9 cellular contexts compared by ENCODE assay signal in the genomic region with DNA sequence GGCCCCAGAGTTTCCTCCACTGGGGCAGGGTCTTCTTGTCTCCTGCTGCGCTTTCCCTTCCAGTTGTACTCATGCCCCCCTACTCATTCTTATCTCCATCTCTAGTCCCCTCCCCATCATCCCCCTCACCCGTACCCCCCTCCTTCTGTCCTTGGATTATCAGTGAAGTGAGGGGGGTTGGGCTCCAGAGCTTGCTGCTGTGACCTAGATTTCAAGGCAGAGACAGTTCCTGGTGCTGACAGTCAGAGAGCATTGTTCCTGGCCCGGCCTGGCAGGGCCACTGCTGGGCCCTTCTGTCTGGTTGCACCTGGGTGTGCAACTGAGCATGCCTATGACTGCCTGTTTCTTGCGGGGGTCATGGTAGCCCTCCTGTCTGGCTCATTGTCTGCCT. TPM values are rescaled to one million over a fixed set of nuclear protein-coding genes. Genes with fewer than 3 reads are reported as not detected.
A peak's percentile ranks its signal among the peaks of the same experiment; 100 is the strongest.
DNase-seq lines count a peak whose midpoint lies in the region; ATAC-seq lines count a peak whose summit lies in the region.
"Had no signal": no experiment of that assay in that cellular context is flagged by ENCODE, and none has a peak within 500 bp of the region (broad histone marks: within the 10 kb centered on the region; RNA-seq: fewer than 3 reads in every experiment).

No MANE protein-coding gene starts in this region.

- peaks cover 20 to 34% (median 30%) of the 10 kb centered on the region in 3 donors for H3K4me1 Mint-ChIP-seq in IgD-negative memory B cell
- peaks cover 24% of the 10 kb centered on the region for H3K4me1 Mint-ChIP-seq in central memory CD8-positive, alpha-beta T cell

- H3K4me3 Mint-ChIP-seq in IgD-negative memory B cell: peak overlapping the region in 2 of 4 donors; percentile 14 to 19
- H3K4me3 Mint-ChIP-seq in central memory CD8-positive, alpha-beta T cell: no peak overlapping the region

- peak overlapping the region; percentile 58 for H3K27ac ChIP-seq in stomach smooth muscle (ENCODE audit: low read length)

- ATAC-seq in central memory CD8-positive, alpha-beta T cell (replicated peaks; ENCODE audit: extremely low read depth, poor library complexity, severe bottlenecking): no peak
- no peak for ATAC-seq in esophagus mucosa

- H3K4me1 ChIP-seq in stomach smooth muscle (ENCODE audit: control insufficient read depth, insufficient read depth, low read length): peaks cover 58% of the 10 kb centered on the region

- no peaks in the 10 kb centered on the region for H3K9me3 Mint-ChIP-seq in IgD-negative memory B cell
- H3K9me3 Mint-ChIP-seq in central memory CD8-positive, alpha-beta T cell: no peaks in the 10 kb centered on the region

- H3K36me3 ChIP-seq in stomach smooth muscle (ENCODE audit: control insufficient read depth in 2 of 2, insufficient read depth in 2 of 2, low read length in 2 of 2): peaks cover 28 to 38% of the 10 kb centered on the region in 2 donors

- H3K4me3 ChIP-seq in stomach smooth muscle (ENCODE audit: low read length in 2 of 2): peak overlapping the region in 1 of 2 donors; percentile 29

- no peaks in the 10 kb centered on the region for H3K27me3 Mint-ChIP-seq in IgD-negative memory B cell
- no peaks in the 10 kb centered on the region for H3K27me3 Mint-ChIP-seq in central memory CD8-positive, alpha-beta T cell

- H3K27ac Mint-ChIP-seq in IgD-negative memory B cell: peak overlapping the region in 2 of 3 donors; percentile 22 to 83
- peak overlapping the region; percentile 9 for H3K27ac Mint-ChIP-seq in central memory CD8-positive, alpha-beta T cell (ENCODE audit: low read depth)

- H3K9me3 ChIP-seq in stomach smooth muscle (ENCODE audit: control insufficient read depth in 2 of 2, low read length in 2 of 2): no peaks in the 10 kb centered on the region

- no peaks in the 10 kb centered on the region for H3K27me3 ChIP-seq in stomach smooth muscle (ENCODE audit: control insufficient read depth in 1 of 2, insufficient read depth in 2 of 2, low read length in 2 of 2)

- peak overlapping the region in 1 of 2 donors; percentile 36 for H3K9ac ChIP-seq in stomach smooth muscle (ENCODE audit: low read length in 2 of 2)

- no peak for DNase-seq in central memory CD8-positive, alpha-beta T cell (ENCODE audit: low spot score in 2 of 2)
- DNase-seq in iris pigment epithelial cell (ENCODE audit: low read depth): peak; percentile 48
- DNase-seq in activated T-cell treated with anti-CD3 and anti-CD28 coated beads, Interleukin-2, amount 50 U/mL, for 48 hours: no peak
- no peak for DNase-seq in stimulated activated CD4-positive, alpha-beta T cell treated with anti-CD3 and anti-CD28 coated beads, Interleukin-2, amount 100 ng/mL, for 24 hours
- DNase-seq: NCI-H774 had no signal

- H3K36me3 Mint-ChIP-seq in IgD-negative memory B cell: peaks cover 9% of the 10 kb centered on the region
- H3K36me3 Mint-ChIP-seq in central memory CD8-positive, alpha-beta T cell (ENCODE audit: insufficient read depth): peaks cover 3% of the 10 kb centered on the region

RNA-seq across cellular contexts. Expression of gene PEA15, which starts 4.5 kb away (rescaled TPM):
- polyA plus RNA-seq in IgD-negative memory B cell: 19.4 TPM
- 107 TPM for total RNA-seq in esophagus mucosa

RNA-seq across cellular contexts. Expression of gene CASQ1, which starts 19.3 kb away (rescaled TPM):
- polyA plus RNA-seq in IgD-negative memory B cell: not detected
- total RNA-seq in esophagus mucosa: 0.28 TPM
- total RNA-seq: kidney epithelial cell had no signal

RNA-seq across cellular contexts. Expression of gene DCAF8, which starts 52.7 kb away (rescaled TPM):
- 57.8 TPM for polyA plus RNA-seq in IgD-negative memory B cell
- total RNA-seq in esophagus mucosa: 46.8 TPM

RNA-seq across cellular contexts. Expression of gene ATP1A4, which starts 58.2 kb away (rescaled TPM):
- polyA plus RNA-seq in IgD-negative memory B cell: not detected
- total RNA-seq in esophagus mucosa: not detected
- total RNA-seq: kidney epithelial cell had no signal
